Comparison of ENCODE assay signal across 33 cellular contexts in the genomic region with DNA sequence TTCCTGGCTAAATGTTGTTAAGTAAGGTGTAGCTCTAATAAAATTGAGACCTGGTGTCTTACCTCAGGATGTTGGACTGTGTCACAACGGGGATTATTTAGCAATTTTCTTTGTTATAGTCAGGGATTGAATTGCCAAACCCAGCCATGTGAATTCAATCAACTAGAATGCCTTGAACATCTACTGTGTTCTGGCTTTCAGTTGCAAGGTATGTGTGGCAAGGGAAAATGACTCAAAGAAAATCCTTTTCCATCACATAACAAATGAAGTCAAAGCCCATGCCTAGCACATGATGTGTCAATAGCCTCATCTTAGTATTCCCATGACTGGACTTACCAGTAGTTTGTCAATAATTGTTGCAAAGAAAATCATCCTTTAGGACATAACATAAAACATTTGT.
"Had no signal": no experiment of that assay in that cellular context is flagged by ENCODE, and none has a peak within 500 bp of the region (broad histone marks: within the 10 kb centered on the region; RNA-seq: fewer than 3 reads in every experiment).

No MANE protein-coding gene starts in this region.

- H3K36me3 ChIP-seq: adrenal gland, ascending aorta, esophagus muscularis mucosa, heart left ventricle, left ventricle myocardium inferior, neutrophil, ovary, thoracic aorta had no signal

- H3K4me1 ChIP-seq: adrenal gland, ascending aorta, esophagus muscularis mucosa, heart left ventricle, left ventricle myocardium inferior had no signal

- H3K4me3 Mint-ChIP-seq: activated B cell treated with CpG ODN at 0.5 μM for 24 hours; activated CD8-positive, alpha-beta T cell treated with anti-CD3 and anti-CD28 coated beads for 36 hours; activated naive CD8-positive, alpha-beta T cell; activated T-cell treated with anti-CD3 and anti-CD28 coated beads, Interleukin-2, amount 50 U/mL, for 4 hours; central memory CD8-positive, alpha-beta T cell; dendritic cell treated with granulocyte-macrophage colony-stimulating factor and Interleukin-4, amounts not matched to agents 40 ng/mL and 50 ng/mL, for 4 days; endodermal cell; immature natural killer cell; nephron; T-helper 2 cell treated with Interferon-gamma antibody and Interleukin-4, amounts not matched to agents 5 μg/mL and 100 μg/mL, for 36 hours had no signal

- FAIRE-seq: urothelium cell line had no signal

- DNase-seq: activated B cell treated with CpG ODN at 0.5 μM for 24 hours; activated CD4-positive, alpha-beta T cell treated with anti-CD3 and anti-CD28 coated beads, Interleukin-2, amount 50 U/mL, for 1 hour; activated CD8-positive, alpha-beta T cell treated with anti-CD3 and anti-CD28 coated beads for 36 hours; activated naive CD4-positive, alpha-beta T cell treated with Interleukin-2 at 50 U/mL for 16 hours; activated T-cell treated with anti-CD3 and anti-CD28 coated beads, Interleukin-2, amount 50 U/mL, for 4 hours; adrenal gland; endodermal cell; heart left ventricle; hypothalamus; immature natural killer cell; left ventricle myocardium inferior; mucosa of descending colon; ovary; retina; stimulated activated CD4-positive, alpha-beta T cell treated with anti-CD3 and anti-CD28 coated beads, Interleukin-12 subunit alpha, Interleukin-12 subunit beta, amount 100 ng/mL, for 4 hours; stimulated activated CD4-positive, alpha-beta T cell treated with anti-CD3 and anti-CD28 coated beads, Interleukin-4, amount 100 ng/mL, for 1 hour; stimulated activated naive CD8-positive, alpha-beta T cell treated with anti-CD3 and anti-CD28 coated beads, Interleukin-15, Interleukin-2, amounts not matched to agents 100 U/mL and 50 U/mL, for 24 hours; T-helper 1 cell; trophoblast cell had no signal

- H3K9me3 Mint-ChIP-seq: nephron had no signal

- H3K27ac Mint-ChIP-seq: activated B cell treated with CpG ODN at 0.5 μM for 24 hours; activated CD8-positive, alpha-beta T cell treated with anti-CD3 and anti-CD28 coated beads for 36 hours; activated naive CD8-positive, alpha-beta T cell; dendritic cell treated with granulocyte-macrophage colony-stimulating factor and Interleukin-4, amounts not matched to agents 40 ng/mL and 50 ng/mL, for 4 days; endodermal cell; immature natural killer cell; nephron; progenitor cell of endocrine pancreas; T-helper 2 cell treated with Interferon-gamma antibody and Interleukin-4, amounts not matched to agents 5 μg/mL and 100 μg/mL, for 36 hours had no signal

- H3K27me3 Mint-ChIP-seq: activated B cell treated with CpG ODN at 0.5 μM for 24 hours; activated CD8-positive, alpha-beta T cell treated with anti-CD3 and anti-CD28 coated beads for 36 hours; activated naive CD8-positive, alpha-beta T cell; central memory CD8-positive, alpha-beta T cell; dendritic cell treated with granulocyte-macrophage colony-stimulating factor and Interleukin-4, amounts not matched to agents 40 ng/mL and 50 ng/mL, for 4 days; progenitor cell of endocrine pancreas had no signal

- H3K36me3 Mint-ChIP-seq: activated naive CD8-positive, alpha-beta T cell; immature natural killer cell had no signal

- H3K27me3 ChIP-seq: adrenal gland, ascending aorta, esophagus muscularis mucosa, heart left ventricle, neutrophil, ovary had no signal

- H3K27ac ChIP-seq: adrenal gland, ascending aorta, esophagus muscularis mucosa, heart left ventricle, left ventricle myocardium inferior, neutrophil, ovary, skin epidermis, thoracic aorta had no signal

- ATAC-seq: activated CD8-positive, alpha-beta T cell treated with anti-CD3 and anti-CD28 coated beads for 36 hours; activated T-cell treated with anti-CD3 and anti-CD28 coated beads, Interleukin-2, amount 50 U/mL, for 4 hours; heart left ventricle; mucosa of descending colon; sciatic nerve; stimulated activated naive CD8-positive, alpha-beta T cell treated with anti-CD3 and anti-CD28 coated beads, Interleukin-15, Interleukin-2, amounts not matched to agents 100 U/mL and 50 U/mL, for 24 hours had no signal

- H3K9me3 ChIP-seq: adrenal gland, ascending aorta, esophagus muscularis mucosa, ovary, thoracic aorta had no signal

- H3K4me3 ChIP-seq: adrenal gland, ascending aorta, esophagus muscularis mucosa, heart left ventricle, left ventricle myocardium inferior, lung, mucosa of descending colon, ovary, skin epidermis, thoracic aorta had no signal

- H3K4me1 Mint-ChIP-seq: activated B cell treated with CpG ODN at 0.5 μM for 24 hours; central memory CD8-positive, alpha-beta T cell; immature natural killer cell; nephron had no signal
